Comparison of ENCODE assay signal across 1 cellular context in genomic region chr1:26156285-26157038, GRCh38.
TF ChIP-seq lines count a peak whose summit lies in the region.

No MANE protein-coding gene starts in this region.

TF ChIP-seq in K562, 482 proteins besides CTCF, POLR2A, EP300 and RAD21:
- 0 out of 2 replicates have a peak, but pooled peaks have one; percentile 23 for TF ChIP-seq ZFP91 (CRISPR knock-in tag; IDR thresholded peaks at IDR 0.05)
- no peak for TF ChIP-seq ATF7 (IDR thresholded peaks at IDR 0.05)
- TF ChIP-seq JUN (IDR thresholded peaks at IDR 0.05; ENCODE audit: borderline replicate concordance, low read depth, low read length) = no peak
- TF ChIP-seq JUN (CRISPR knock-in tag; IDR thresholded peaks at IDR 0.05; ENCODE audit: borderline replicate concordance) = 0 out of 2 replicates have a peak, but pooled peaks have one; percentile 49
- TF ChIP-seq TFAP4 (CRISPR knock-in tag; IDR thresholded peaks at IDR 0.05; ENCODE audit: borderline replicate concordance) = peak; percentile 75
- TF ChIP-seq SMAD4 (CRISPR knock-in tag; conservative IDR thresholded peaks at IDR 0.05) = 0 out of 2 replicates have a peak, but pooled peaks have one; percentile 15
- 0 out of 2 replicates have a peak, but pooled peaks have one; percentile 19 for TF ChIP-seq ZBTB7A (IDR thresholded peaks at IDR 0.05; ENCODE audit: borderline replicate concordance, control insufficient read depth, low read depth, low read length)
- TF ChIP-seq, protein P1, sequence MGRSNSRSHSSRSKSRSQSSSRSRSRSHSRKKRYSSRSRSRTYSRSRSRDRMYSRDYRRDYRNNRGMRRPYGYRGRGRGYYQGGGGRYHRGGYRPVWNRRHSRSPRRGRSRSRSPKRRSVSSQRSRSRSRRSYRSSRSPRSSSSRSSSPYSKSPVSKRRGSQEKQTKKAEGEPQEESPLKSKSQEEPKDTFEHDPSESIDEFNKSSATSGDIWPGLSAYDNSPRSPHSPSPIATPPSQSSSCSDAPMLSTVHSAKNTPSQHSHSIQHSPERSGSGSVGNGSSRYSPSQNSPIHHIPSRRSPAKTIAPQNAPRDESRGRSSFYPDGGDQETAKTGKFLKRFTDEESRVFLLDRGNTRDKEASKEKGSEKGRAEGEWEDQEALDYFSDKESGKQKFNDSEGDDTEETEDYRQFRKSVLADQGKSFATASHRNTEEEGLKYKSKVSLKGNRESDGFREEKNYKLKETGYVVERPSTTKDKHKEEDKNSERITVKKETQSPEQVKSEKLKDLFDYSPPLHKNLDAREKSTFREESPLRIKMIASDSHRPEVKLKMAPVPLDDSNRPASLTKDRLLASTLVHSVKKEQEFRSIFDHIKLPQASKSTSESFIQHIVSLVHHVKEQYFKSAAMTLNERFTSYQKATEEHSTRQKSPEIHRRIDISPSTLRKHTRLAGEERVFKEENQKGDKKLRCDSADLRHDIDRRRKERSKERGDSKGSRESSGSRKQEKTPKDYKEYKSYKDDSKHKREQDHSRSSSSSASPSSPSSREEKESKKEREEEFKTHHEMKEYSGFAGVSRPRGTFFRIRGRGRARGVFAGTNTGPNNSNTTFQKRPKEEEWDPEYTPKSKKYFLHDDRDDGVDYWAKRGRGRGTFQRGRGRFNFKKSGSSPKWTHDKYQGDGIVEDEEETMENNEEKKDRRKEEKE (IDR thresholded peaks at IDR 0.05; ENCODE audit: borderline replicate concordance in 1 of 2, control insufficient read depth in 1 of 2, low read depth in 2 of 2, low read length in 1 of 2) = no peak
- TF ChIP-seq, protein P2, sequence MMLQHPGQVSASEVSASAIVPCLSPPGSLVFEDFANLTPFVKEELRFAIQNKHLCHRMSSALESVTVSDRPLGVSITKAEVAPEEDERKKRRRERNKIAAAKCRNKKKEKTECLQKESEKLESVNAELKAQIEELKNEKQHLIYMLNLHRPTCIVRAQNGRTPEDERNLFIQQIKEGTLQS (IDR thresholded peaks at IDR 0.05) = peak; percentile 45; the same call in 1 of the 2 replicates
- TF ChIP-seq, protein P2 (CRISPR knock-in tag; conservative IDR thresholded peaks at IDR 0.05) = no peak
